1 cellular context compared by ENCODE assay signal in the genomic region with DNA sequence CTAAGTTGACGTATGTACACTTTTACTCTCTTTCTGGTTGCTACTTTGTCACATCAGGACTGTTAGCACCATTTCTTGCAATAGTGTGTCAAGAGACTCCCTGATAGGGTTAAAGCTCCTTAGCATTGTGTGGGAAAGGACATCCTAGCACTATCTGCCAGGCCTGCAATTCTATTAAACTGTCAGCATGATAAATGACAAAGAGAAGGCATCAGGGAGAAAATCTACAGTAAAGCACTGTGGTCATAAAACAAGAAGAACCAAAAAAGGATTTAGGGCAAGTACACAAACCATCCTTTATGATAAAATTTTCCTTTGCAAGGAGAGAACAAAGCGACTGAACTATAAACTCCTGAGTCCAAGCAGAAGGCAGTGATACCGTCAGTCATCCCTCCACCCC.
TF ChIP-seq lines count a peak whose summit lies in the region.

No MANE protein-coding gene starts in this region.

TF ChIP-seq in HEK293, 187 proteins besides CTCF, POLR2A, EP300 and RAD21 (continued from another document):
- TF ChIP-seq, protein P1, sequence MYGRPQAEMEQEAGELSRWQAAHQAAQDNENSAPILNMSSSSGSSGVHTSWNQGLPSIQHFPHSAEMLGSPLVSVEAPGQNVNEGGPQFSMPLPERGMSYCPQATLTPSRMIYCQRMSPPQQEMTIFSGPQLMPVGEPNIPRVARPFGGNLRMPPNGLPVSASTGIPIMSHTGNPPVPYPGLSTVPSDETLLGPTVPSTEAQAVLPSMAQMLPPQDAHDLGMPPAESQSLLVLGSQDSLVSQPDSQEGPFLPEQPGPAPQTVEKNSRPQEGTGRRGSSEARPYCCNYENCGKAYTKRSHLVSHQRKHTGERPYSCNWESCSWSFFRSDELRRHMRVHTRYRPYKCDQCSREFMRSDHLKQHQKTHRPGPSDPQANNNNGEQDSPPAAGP (tag by site-specific recombination; IDR thresholded peaks at IDR 0.05) = no peak
